Comparison of ENCODE assay signal across 9 cellular contexts in genomic region chr3:152381881-152382295, GRCh38.
DNase-seq lines count a peak whose midpoint lies in the region; ATAC-seq lines count a peak whose summit lies in the region.
"Had no signal": no experiment of that assay in that cellular context is flagged by ENCODE, and none has a peak within 500 bp of the region (broad histone marks: within the 10 kb centered on the region; RNA-seq: fewer than 3 reads in every experiment).

No MANE protein-coding gene starts in this region.

- peak overlapping the region; percentile 91 for H3K4me3 ChIP-seq in endocrine pancreas (ENCODE audit: control insufficient read depth, insufficient read depth, low read length)
- H3K4me3 ChIP-seq in skin epidermis, result peak overlapping the region in 1 of 7 experiments; percentile 29

- H3K9ac ChIP-seq in endocrine pancreas (ENCODE audit: control insufficient read depth, insufficient read depth, low read length), result no peak overlapping the region

- DNase-seq in NCI-H1048 (lab: John Stamatoyannopoulos, UW) (no peak), NCI-H1092 (lab: John Stamatoyannopoulos, UW) (no peak), dedifferentiated amniotic fluid mesenchymal stem cell (ENCODE audit: extremely low spot score) (no peak)
- DNase-seq: NCI-H2227 treated with DMSO at 0.1 percent for 48 hours had no signal

- H3K4me1 ChIP-seq in endocrine pancreas (ENCODE audit: control insufficient read depth, insufficient read depth, low read length), result peaks cover 62% of the 10 kb centered on the region

- no peaks in the 10 kb centered on the region for H3K9me3 ChIP-seq in endocrine pancreas (ENCODE audit: control insufficient read depth, low read length)

- H3K27me3 ChIP-seq in endocrine pancreas (ENCODE audit: control insufficient read depth, insufficient read depth, low read length), result no peaks in the 10 kb centered on the region

- no peaks in the 10 kb centered on the region for H3K36me3 ChIP-seq in endocrine pancreas (ENCODE audit: control insufficient read depth, insufficient read depth, low read length)

- ATAC-seq in GM19035 (IDR thresholded peaks at IDR 0.05; ENCODE audit: unreplicated experiment) (peak; percentile 38), HG03354 (IDR thresholded peaks at IDR 0.05; ENCODE audit: poor library complexity, severe bottlenecking, unreplicated experiment) (peak; percentile 63), HG03571 (IDR thresholded peaks at IDR 0.05; ENCODE audit: unreplicated experiment) (no peak)

- H3K27ac ChIP-seq in skin epidermis, result peak overlapping the region in 19 of 21 experiments; percentile 9 to 82 (median 56)
